Comparison of ENCODE assay signal across 8 cellular contexts in genomic region chr1:85577421-85578320, GRCh38. TPM values are rescaled to one million over a fixed set of nuclear protein-coding genes. Genes with fewer than 3 reads are reported as not detected.
A peak's percentile ranks its signal among the peaks of the same experiment; 100 is the strongest.
DNase-seq lines count a peak whose midpoint lies in the region; ATAC-seq, FAIRE-seq and TF ChIP-seq lines count a peak whose summit lies in the region.

No MANE protein-coding gene starts in this region.

- H4K20me1 ChIP-seq in endothelial cell of umbilical vein (replicated peaks; ENCODE audit: control insufficient read depth, extremely low read depth, insufficient read depth, low read length): no peaks in the 10 kb centered on the region

- H3K27me3 Mint-ChIP-seq in activated CD4-positive, alpha-beta T cell treated with anti-CD3 and anti-CD28 coated beads for 36 hours: peaks cover 73% of the 10 kb centered on the region

- peak overlapping the region; percentile 98 for H3K27ac ChIP-seq in endothelial cell of umbilical vein (ENCODE audit: insufficient read depth, low read depth, low read length)

- peaks cover 74% of the 10 kb centered on the region for H3K79me2 ChIP-seq in endothelial cell of umbilical vein (ENCODE audit: control insufficient read depth, insufficient read depth, low read length)

- peak overlapping the region; percentile 95 for H3K4me2 ChIP-seq in endothelial cell of umbilical vein (ENCODE audit: insufficient read depth, low read length)

- H3K9me1 ChIP-seq in endothelial cell of umbilical vein (replicated peaks; ENCODE audit: control insufficient read depth, extremely low read depth, insufficient read depth, low read length): no peaks in the 10 kb centered on the region

- TF ChIP-seq CTCF in endothelial cell of umbilical vein (IDR thresholded peaks at IDR 0.05; ENCODE audit: extremely low read depth in 1 of 2, insufficient read depth in 1 of 2, low read depth in 1 of 2, low read length in 2 of 2): no peak

- peak overlapping the region; percentile 56 for H3K4me3 Mint-ChIP-seq in activated CD4-positive, alpha-beta T cell treated with anti-CD3 and anti-CD28 coated beads for 36 hours

- peak overlapping the region; percentile 100 for H3K9ac ChIP-seq in endothelial cell of umbilical vein (replicated peaks; ENCODE audit: extremely low read depth, insufficient read depth, low read length)

- CTCF ChIA-PET in activated CD4-positive, alpha-beta T cell treated with anti-CD3 and anti-CD28 coated beads for 36 hours (lab: Charles Lee): no interaction called here
- CTCF ChIA-PET in endothelial cell of umbilical vein (lab: Charles Lee): interaction anchor here (0.6 to 1.8 kb wide), 8 partner anchors 113 to 307 kb away, joined by 3 to 10 read pairs (median 6); partner anchors contain the start of gene DDAH1

- DNase-seq in activated CD4-positive, alpha-beta T cell treated with anti-CD3 and anti-CD28 coated beads for 36 hours: peak; percentile 25
- DNase-seq in activated CD4-positive, alpha-beta T cell treated with anti-CD3 and anti-CD28 coated beads, Interleukin-2, amount 50 U/mL, for 4 hours: no peak
- peak; percentile 17 for DNase-seq in SK-N-DZ (ENCODE audit: low spot score)
- DNase-seq in endothelial cell of umbilical vein (ENCODE audit: low read depth, low spot score): peak; percentile 74
- DNase-seq in myocyte (ENCODE audit: low read depth): peak; percentile 67
- no peak for DNase-seq in NK-92 treated with Interleukin-12 subunit alpha and Interleukin-12 subunit beta, amount 100 ng/mL, for 24 hours (lab: John Stamatoyannopoulos, UW)

- peak; percentile 71 for FAIRE-seq in endothelial cell of umbilical vein (lab: Jason Lieb, UNC)

- TSS peak; percentile 46 for BruUV-seq in endothelial cell of umbilical vein (replicated peaks; lab: Mats Ljungman, UMichigan)

- dilution Hi-C loops in endothelial cell of umbilical vein (cut with MboI; ENCODE audit: extremely low pct_ligation_motif_present, low sequenced_read_pairs): no loop called here

- H3K27ac Mint-ChIP-seq in activated CD4-positive, alpha-beta T cell treated with anti-CD3 and anti-CD28 coated beads for 36 hours: no peak overlapping the region

- intact Hi-C loops in activated CD4-positive, alpha-beta T cell treated with anti-CD3 and anti-CD28 coated beads for 36 hours (cut with DNase I, micrococcal nuclease): loop anchor here in 1 of 2 experiments (5.0 kb wide), 1 partner anchor 620 kb away; no protein-coding TSS in a partner anchor
- intact Hi-C loops in endothelial cell of umbilical vein (cut with micrococcal nuclease): loop anchor here (1.0 to 2.0 kb wide), 9 partner anchors 113 to 301 kb away; partner anchors contain the start of gene BCL10

- no peaks in the 10 kb centered on the region for H3K36me3 Mint-ChIP-seq in activated CD4-positive, alpha-beta T cell treated with anti-CD3 and anti-CD28 coated beads for 36 hours (ENCODE audit: low read depth)

- H3K36me3 ChIP-seq in endothelial cell of umbilical vein (ENCODE audit: control insufficient read depth in 2 of 2, extremely low read depth in 1 of 2, insufficient read depth in 2 of 2, low read length in 2 of 2): peaks cover 10 to 13% of the 10 kb centered on the region in 2 experiments

- TF ChIP-seq POLR2A in endothelial cell of umbilical vein (IDR thresholded peaks at IDR 0.05; ENCODE audit: low read depth, low read length): peak; percentile 80

- H3K27me3 ChIP-seq in endothelial cell of umbilical vein (ENCODE audit: control insufficient read depth in 2 of 2, insufficient read depth in 2 of 2, low read length in 2 of 2): no peaks in the 10 kb centered on the region

- POLR2A ChIA-PET in activated CD4-positive, alpha-beta T cell treated with anti-CD3 and anti-CD28 coated beads for 36 hours (lab: Charles Lee): no interaction called here
- POLR2A ChIA-PET in endothelial cell of umbilical vein (lab: Charles Lee): interaction anchor here (1.0 to 6.1 kb wide), 17 partner anchors 7 to 303 kb away, joined by 3 to 47 read pairs (median 5); partner anchors contain the start of genes BCL10, DDAH1 and ZNHIT6

- peak; percentile 17 for ATAC-seq in activated CD4-positive, alpha-beta T cell treated with anti-CD3 and anti-CD28 coated beads for 36 hours
- ATAC-seq in HG02763 (IDR thresholded peaks at IDR 0.05; ENCODE audit: unreplicated experiment): peak; percentile 8
- ATAC-seq in GM18858 (IDR thresholded peaks at IDR 0.05; ENCODE audit: unreplicated experiment): no peak

- H3K9me3 ChIP-seq in endothelial cell of umbilical vein (replicated peaks; ENCODE audit: control insufficient read depth, insufficient read depth, low read length): no peaks in the 10 kb centered on the region

- peaks cover 31% of the 10 kb centered on the region for H3K4me1 Mint-ChIP-seq in activated CD4-positive, alpha-beta T cell treated with anti-CD3 and anti-CD28 coated beads for 36 hours

- H3K9me3 Mint-ChIP-seq in activated CD4-positive, alpha-beta T cell treated with anti-CD3 and anti-CD28 coated beads for 36 hours (ENCODE audit: low read depth): no peaks in the 10 kb centered on the region

- peaks cover 46% of the 10 kb centered on the region for H3K4me1 ChIP-seq in endothelial cell of umbilical vein (ENCODE audit: control insufficient read depth, extremely low read depth, insufficient read depth, low read length)

- H3K4me3 ChIP-seq in endothelial cell of umbilical vein (replicated peaks in 1 of 3; ENCODE audit: insufficient read depth in 1 of 3, low read depth in 1 of 3, low read length in 3 of 3): peak overlapping the region; percentile 67 to 93 (median 80)

- no peak overlapping the region for H2AFZ ChIP-seq in endothelial cell of umbilical vein (ENCODE audit: low read depth, low read length)

TF ChIP-seq in endothelial cell of umbilical vein, 7 proteins besides CTCF, POLR2A, EP300 and RAD21:
- no peak for TF ChIP-seq GATA2 (IDR thresholded peaks at IDR 0.05; ENCODE audit: insufficient read depth, insufficient read length, low read depth, low read length)
- TF ChIP-seq EZH2 (IDR thresholded peaks at IDR 0.05; ENCODE audit: borderline replicate concordance, low read depth, low read length, severe bottlenecking): no peak
- peak; percentile 42 for TF ChIP-seq MAX (IDR thresholded peaks at IDR 0.05; ENCODE audit: insufficient read depth, insufficient read length)
- no peak for TF ChIP-seq JUN (IDR thresholded peaks at IDR 0.05; ENCODE audit: borderline replicate concordance, insufficient read depth, insufficient read length, low read depth)
- no peak for TF ChIP-seq FOS (IDR thresholded peaks at IDR 0.05; ENCODE audit: borderline replicate concordance, insufficient read depth, low read length)
- TF ChIP-seq POLR2AphosphoS5 (IDR thresholded peaks at IDR 0.05; ENCODE audit: insufficient read depth, low read depth, low read length): peak; percentile 92

RNA-seq across cellular contexts. Expression of gene CCN1, which starts 2.9 kb away (rescaled TPM):
- under 1 TPM; 0.14 to 0.19 TPM for total RNA-seq in activated CD4-positive, alpha-beta T cell treated with anti-CD3 and anti-CD28 coated beads for 36 hours
- polyA plus RNA-seq in SK-N-DZ (2014; cell fraction: cytosol; rRNA removed): 0.12 and 0.13 TPM in 2 replicates
- polyA plus RNA-seq in SK-N-DZ (2014; cell fraction: nucleus; rRNA removed): 0.08 and 1.3 TPM in 2 replicates
- total RNA-seq in endothelial cell of umbilical vein (899 and 1,036 TPM in 2 replicates), myocyte (11.9 and 12.5 TPM in 2 replicates)
- 462 and 516 TPM in 2 replicates for polyA plus RNA-seq in endothelial cell of umbilical vein
- polyA plus RNA-seq in endothelial cell of umbilical vein (2011; cell fraction: cytosol; rRNA removed): 1,025 and 1,084 TPM in 2 replicates
- 1,068 and 1,375 TPM in 2 replicates for polyA plus RNA-seq in endothelial cell of umbilical vein (2011; cell fraction: nucleus; rRNA removed)
- polyA plus RNA-seq in endothelial cell of umbilical vein (2012): 928 and 992 TPM in 2 replicates
- 488 and 545 TPM in 2 replicates for polyA minus RNA-seq in endothelial cell of umbilical vein
- 28.7 TPM for polyA minus RNA-seq in endothelial cell of umbilical vein (2011; cell fraction: cytosol; rRNA and poly(A)+ RNA removed)
- polyA minus RNA-seq in endothelial cell of umbilical vein (2011; cell fraction: nucleus; rRNA and poly(A)+ RNA removed): 275 and 431 TPM in 2 replicates
- 296 TPM for polyA plus RNA-seq in myocyte (2012)

Comparison
In these comparisons a context has a peak if more than half of its experiments do, and no peak if none do; other contexts are left out.
1. DNase-seq: peak in activated CD4-positive, alpha-beta T cell treated with anti-CD3 and anti-CD28 coated beads for 36 hours (single experiment), SK-N-DZ (single experiment), endothelial cell of umbilical vein (single experiment) and myocyte (single experiment); none in activated CD4-positive, alpha-beta T cell treated with anti-CD3 and anti-CD28 coated beads, Interleukin-2, amount 50 U/mL, for 4 hours (0 of 2) and NK-92 treated with Interleukin-12 subunit alpha and Interleukin-12 subunit beta, amount 100 ng/mL, for 24 hours (single experiment).
2. RNA of gene CCN1, which starts 2.9 kb away (total RNA-seq): 899 to 1,036 TPM in endothelial cell of umbilical vein; 11.9 to 12.5 TPM in myocyte and 0.14 to 0.19 TPM in activated CD4-positive, alpha-beta T cell treated with anti-CD3 and anti-CD28 coated beads for 36 hours; every median in the first group is over 10 times any median in the second.